ENCODE assay signal across 1 cellular context in the genomic region with DNA sequence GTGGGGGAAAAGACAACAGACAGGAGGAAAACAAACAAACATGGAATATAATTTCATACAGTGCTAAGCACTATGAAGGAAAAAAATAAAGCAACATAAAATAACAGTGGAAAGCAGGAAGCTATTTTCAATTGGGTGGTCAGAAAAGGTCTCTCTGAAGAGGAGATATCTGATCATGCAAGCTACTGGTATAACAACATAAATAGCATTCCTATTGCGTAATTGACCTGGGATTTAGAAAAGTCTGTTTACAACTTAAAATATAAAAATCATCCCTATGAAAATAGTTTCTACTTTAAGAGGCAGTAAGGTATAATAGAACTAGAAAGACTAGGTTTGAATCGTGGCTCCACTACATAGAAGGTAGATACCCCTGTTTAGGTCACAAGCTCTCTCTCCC.
TF ChIP-seq lines count a peak whose summit lies in the region.

No MANE protein-coding gene starts in this region.

TF ChIP-seq in SK-N-SH, 30 proteins besides CTCF, POLR2A, EP300 and RAD21:
- TF ChIP-seq TAF1 (IDR thresholded peaks at IDR 0.05; ENCODE audit: borderline replicate concordance, low read depth, low read length) (no peak), FOXM1 (IDR thresholded peaks at IDR 0.05; ENCODE audit: low read depth) (no peak), GABPA (IDR thresholded peaks at IDR 0.05; ENCODE audit: low read depth) (no peak), ELF1 (IDR thresholded peaks at IDR 0.05) (no peak), YY1 (IDR thresholded peaks at IDR 0.05; ENCODE audit: low read depth) (no peak), TCF12 (IDR thresholded peaks at IDR 0.05) (no peak)
- TF ChIP-seq, protein P1, sequence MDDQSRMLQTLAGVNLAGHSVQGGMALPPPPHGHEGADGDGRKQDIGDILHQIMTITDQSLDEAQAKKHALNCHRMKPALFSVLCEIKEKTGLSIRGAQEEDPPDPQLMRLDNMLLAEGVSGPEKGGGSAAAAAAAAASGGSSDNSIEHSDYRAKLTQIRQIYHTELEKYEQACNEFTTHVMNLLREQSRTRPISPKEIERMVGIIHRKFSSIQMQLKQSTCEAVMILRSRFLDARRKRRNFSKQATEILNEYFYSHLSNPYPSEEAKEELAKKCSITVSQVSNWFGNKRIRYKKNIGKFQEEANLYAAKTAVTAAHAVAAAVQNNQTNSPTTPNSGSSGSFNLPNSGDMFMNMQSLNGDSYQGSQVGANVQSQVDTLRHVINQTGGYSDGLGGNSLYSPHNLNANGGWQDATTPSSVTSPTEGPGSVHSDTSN (IDR thresholded peaks at IDR 0.05): no peak
